Comparison of ENCODE assay signal across 21 cellular contexts in genomic region chr10:103703941-103704919, GRCh38.
DNase-seq lines count a peak whose midpoint lies in the region; FAIRE-seq and TF ChIP-seq lines count a peak whose summit lies in the region.
"Had no signal": no experiment of that assay in that cellular context is flagged by ENCODE, and none has a peak within 500 bp of the region (broad histone marks: within the 10 kb centered on the region; RNA-seq: fewer than 3 reads in every experiment).

No MANE protein-coding gene starts in this region.

- no peak for TF ChIP-seq POLR2A in GM12892 (IDR thresholded peaks at IDR 0.05; ENCODE audit: low read depth, low read length)

- peak overlapping the region; percentile 30 for H3K27ac ChIP-seq in layer of hippocampus (ENCODE audit: low read depth, low read length)
- H3K27ac ChIP-seq: A549, C4-2B, HL-60, left lung, spleen had no signal

- peak; percentile 27 for DNase-seq in NCI-H146 (lab: John Stamatoyannopoulos, UW)
- no peak for DNase-seq in NCI-H146 treated with DMSO at 0.1 percent for 48 hours (lab: John Stamatoyannopoulos, UW; ENCODE audit: unreplicated experiment)
- no peak for DNase-seq in GM12892 (ENCODE audit: insufficient read length)
- peak; percentile 80 for DNase-seq in NCI-H510A treated with DMSO at 0.1 percent for 48 hours (lab: John Stamatoyannopoulos, UW)
- no peak for DNase-seq in activated effector memory CD4-positive, alpha-beta T cell treated with anti-CD3 and anti-CD28 coated beads, Interleukin-2, amount 50 U/mL, for 16 hours
- no peak for DNase-seq in dedifferentiated amniotic fluid mesenchymal stem cell (ENCODE audit: extremely low spot score)
- DNase-seq in SKM-1 (lab: John Stamatoyannopoulos, UW; ENCODE audit: unreplicated experiment) = no peak
- DNase-seq: DMS 273 treated with DMSO at 0.1 percent for 48 hours; effector memory CD4-positive, alpha-beta T cell; glutamatergic neuron; GOT3; spleen; T-helper 1 cell had no signal

- FAIRE-seq in GM12892 (lab: Jason Lieb, UNC) = peak; percentile 70
- FAIRE-seq: A549, GM19239, K562 had no signal

- no peaks in the 10 kb centered on the region for H3K27me3 ChIP-seq in layer of hippocampus (ENCODE audit: control insufficient read depth, insufficient read depth, low read length)
- H3K27me3 ChIP-seq: left lung, spleen, tibial nerve had no signal

Comparison
In these comparisons a context has a peak if more than half of its experiments do, and no peak if none do; other contexts are left out.
1. DNase-seq: peak in NCI-H146 (single experiment) and NCI-H510A treated with DMSO at 0.1 percent for 48 hours (single experiment); none in NCI-H146 treated with DMSO at 0.1 percent for 48 hours (single experiment), GM12892 (single experiment), activated effector memory CD4-positive, alpha-beta T cell treated with anti-CD3 and anti-CD28 coated beads, Interleukin-2, amount 50 U/mL, for 16 hours (single experiment), dedifferentiated amniotic fluid mesenchymal stem cell (single experiment) and SKM-1 (single experiment).